Comparison of ENCODE assay signal across 35 cellular contexts in the genomic region with DNA sequence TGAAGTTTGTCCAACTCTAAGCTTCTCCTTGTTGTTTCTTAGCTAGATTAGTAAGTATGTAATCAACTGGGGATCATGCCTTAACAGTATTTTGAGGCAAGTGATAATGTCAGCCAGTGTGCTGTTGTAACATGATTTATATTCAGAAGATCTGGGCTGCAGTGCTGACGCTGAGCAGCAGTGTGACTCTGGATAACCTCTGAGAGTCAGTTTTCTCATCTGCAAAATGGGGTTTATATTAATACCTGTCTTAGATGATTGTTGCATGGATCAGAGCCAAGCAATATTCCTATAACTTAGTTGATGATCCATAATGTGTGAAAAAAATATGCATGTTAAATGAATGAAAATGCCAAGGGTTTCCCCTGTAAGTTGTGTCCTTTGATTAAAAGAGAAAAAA.
"Had no signal": no experiment of that assay in that cellular context is flagged by ENCODE, and none has a peak within 500 bp of the region (broad histone marks: within the 10 kb centered on the region; RNA-seq: fewer than 3 reads in every experiment).

No MANE protein-coding gene starts in this region.

- H3K36me3 ChIP-seq: MG63 had no signal

- DNase-seq: Karpas-422, Kasumi-1, MG63, MM.1S, MV-4-11, NCI-H1048, NCI-H1092, NCI-H1092 treated with DMSO at 0.1 percent for 48 hours, NCI-H1105, NCI-H1105 treated with DMSO at 0.1 percent for 48 hours, NCI-H1417, NCI-H1417 treated with DMSO at 0.1 percent for 48 hours, NCI-H1436, NCI-H1436 treated with DMSO at 0.1 percent for 48 hours, NCI-H146, NCI-H1694, NCI-H1694 treated with DMSO at 0.1 percent for 48 hours, NCI-H187, NCI-H187 treated with DMSO at 0.1 percent for 48 hours, NCI-H1930, NCI-H2029, NCI-H2029 treated with DMSO at 0.1 percent for 48 hours, NCI-H2081, NCI-H2081 treated with DMSO at 0.1 percent for 48 hours, NCI-H2107, NCI-H2171, NCI-H2171 treated with DMSO at 0.1 percent for 48 hours, NCI-H2227 treated with DMSO at 0.1 percent for 48 hours, NCI-H226, NCI-H345, NCI-H446, NCI-H446 treated with DMSO at 0.1 percent for 48 hours, NCI-H510A, NCI-H510A treated with DMSO at 0.1 percent for 48 hours, NCI-H524 had no signal

- H3K9me3 ChIP-seq: MG63 had no signal

- H3K4me3 ChIP-seq: MG63 had no signal

- H3K27me3 ChIP-seq: MG63 had no signal
